19 cellular contexts compared by ENCODE assay signal in genomic region chr19:12705169-12705568, GRCh38. TPM values are rescaled to one million over a fixed set of nuclear protein-coding genes. Genes with fewer than 3 reads are reported as not detected.
DNase-seq lines count a peak whose midpoint lies in the region; ATAC-seq and TF ChIP-seq lines count a peak whose summit lies in the region.
"Had no signal": no experiment of that assay in that cellular context is flagged by ENCODE, and none has a peak within 500 bp of the region (broad histone marks: within the 10 kb centered on the region; RNA-seq: fewer than 3 reads in every experiment).

No MANE protein-coding gene starts in this region.

- CTCF ChIA-PET in IMR-90 (lab: Yijun Ruan, JAX) = no interaction called here

- peak overlapping the region; percentile 63 for H2AFZ ChIP-seq in IMR-90 (replicated peaks; ENCODE audit: low read length, poor library complexity)

- H2BK5ac ChIP-seq in IMR-90 (ENCODE audit: low read depth, low read length, poor library complexity, severe bottlenecking) = no peak overlapping the region

- ATAC-seq in natural killer cell treated with Interleukin-12 subunit alpha and Interleukin-12 subunit beta and Interleukin-15 and Interleukin-18, amount 100 ng/mL, for 72 hours = peak; percentile 15 to 29
- ATAC-seq in natural killer cell (no peak), IMR-90 (ENCODE audit: low read depth) (no peak), GM21717 (IDR thresholded peaks at IDR 0.05; ENCODE audit: unreplicated experiment) (no peak), GM18907 (IDR thresholded peaks at IDR 0.05; ENCODE audit: unreplicated experiment) (no peak)
- ATAC-seq: HepG2 had no signal

- no TSS peak for BruUV-seq in IMR-90 (replicated peaks; lab: Mats Ljungman, UMichigan)

- H2AK5ac ChIP-seq in IMR-90 (ENCODE audit: low read depth, low read length) = no peak overlapping the region

- H3K27ac Mint-ChIP-seq in natural killer cell treated with Interleukin-12 subunit alpha and Interleukin-12 subunit beta and Interleukin-15 and Interleukin-18, amount 100 ng/mL, for 72 hours = no peak overlapping the region
- H3K27ac Mint-ChIP-seq in natural killer cell = no peak overlapping the region
- no peak overlapping the region for H3K27ac Mint-ChIP-seq in endothelial cell (ENCODE audit: unreplicated experiment)
- H3K27ac Mint-ChIP-seq: CD8-positive, alpha-beta memory T cell had no signal

- no peak for TF ChIP-seq RAD21 in IMR-90 (IDR thresholded peaks at IDR 0.05; ENCODE audit: low read length)

- in situ Hi-C loops in IMR-90 (cut with MboI; ENCODE audit: low sequenced_read_pairs) = no loop called here

- H2BK15ac ChIP-seq in IMR-90 (ENCODE audit: low read depth, low read length) = no peak overlapping the region

- no peak overlapping the region for H3K14ac ChIP-seq in IMR-90 (replicated peaks; ENCODE audit: low read depth, low read length)

- TF ChIP-seq CTCF in natural killer cell (IDR thresholded peaks at IDR 0.05) = no peak
- no peak for TF ChIP-seq CTCF in IMR-90 (conservative IDR thresholded peaks at IDR 0.05; ENCODE audit: low read depth, low read length)
- no peak for TF ChIP-seq CTCF in endothelial cell (IDR thresholded peaks at IDR 0.05; ENCODE audit: unreplicated experiment)

- no peak overlapping the region for H2BK120ac ChIP-seq in IMR-90 (ENCODE audit: low read depth, low read length)

- no peak overlapping the region for H4K5ac ChIP-seq in IMR-90 (ENCODE audit: low read depth, low read length)

- no peak overlapping the region for H3K4me3 Mint-ChIP-seq in natural killer cell treated with Interleukin-12 subunit alpha and Interleukin-12 subunit beta and Interleukin-15 and Interleukin-18, amount 100 ng/mL, for 72 hours
- no peak overlapping the region for H3K4me3 Mint-ChIP-seq in natural killer cell
- peak overlapping the region; percentile 42 for H3K4me3 Mint-ChIP-seq in endothelial cell (ENCODE audit: unreplicated experiment)
- H3K4me3 Mint-ChIP-seq: CD4-positive, CD25-positive, alpha-beta regulatory T cell; CD8-positive, alpha-beta memory T cell had no signal

- H4K91ac ChIP-seq in IMR-90 (ENCODE audit: insufficient read depth, low read depth, low read length) = no peak overlapping the region

- H4K20me1 ChIP-seq in IMR-90 (ENCODE audit: insufficient read depth, low read length) = peaks cover 14% of the 10 kb centered on the region

- H2BK20ac ChIP-seq in IMR-90 (ENCODE audit: low read depth, low read length) = no peak overlapping the region

- DNase-seq in natural killer cell treated with Interleukin-12 subunit alpha and Interleukin-12 subunit beta and Interleukin-15 and Interleukin-18, amount 100 ng/mL, for 72 hours (ENCODE audit: low spot score) = no peak
- DNase-seq in natural killer cell (no peak), IMR-90 (no peak), endothelial cell (ENCODE audit: low spot score) (no peak), OCI-M2 (lab: John Stamatoyannopoulos, UW; ENCODE audit: unreplicated experiment) (no peak)
- DNase-seq: BE2C; C1 segment of cervical spinal cord; Caco-2; CD4-positive, CD25-positive, alpha-beta regulatory T cell; CD8-positive, alpha-beta memory T cell; DMS79; GDM1 had no signal

- H4K8ac ChIP-seq in IMR-90 (ENCODE audit: low read depth in 2 of 2, low read length in 2 of 2) = no peak overlapping the region

- H3K9ac ChIP-seq in IMR-90 (ENCODE audit: low read depth, low read length) = no peak overlapping the region

- POLR2A ChIA-PET in IMR-90 (lab: Charles Lee; ENCODE audit: unreplicated experiment) = no interaction called here

- H3K9me3 ChIP-seq in IMR-90 (ENCODE audit: control insufficient read depth, insufficient read depth, low read length) = no peaks in the 10 kb centered on the region
- H3K9me3 ChIP-seq: BE2C, Caco-2, HAP-1 had no signal

- WGBS in IMR-90 (ENCODE audit: extremely low coverage in 2 of 2, insufficient read length in 1 of 2), 2 experiments = 94% methylated on average over 8 of the region's 13 CpGs; no CpG with 5 or more reads in 1 of the 2 experiments

- no peaks in the 10 kb centered on the region for H3K9me1 ChIP-seq in IMR-90 (ENCODE audit: insufficient read depth, low read length)

- no peak overlapping the region for H3K4me2 ChIP-seq in IMR-90 (ENCODE audit: low read depth, low read length)

- intact Hi-C loops in natural killer cell (cut with micrococcal nuclease) (no loop called here), IMR-90 (cut with micrococcal nuclease) (no loop called here)

- H3K27me3 ChIP-seq in IMR-90 (ENCODE audit: control insufficient read depth, insufficient read depth, low read length) = no peaks in the 10 kb centered on the region
- H3K27me3 ChIP-seq: BE2C had no signal

- no peak overlapping the region for H3K27ac ChIP-seq in IMR-90 (ENCODE audit: insufficient read depth, low read length)

- H3K4me1 ChIP-seq in IMR-90 (ENCODE audit: control insufficient read depth, insufficient read depth, low read length) = no peaks in the 10 kb centered on the region
- H3K4me1 ChIP-seq: Caco-2, HAP-1 had no signal

- H3K36me3 Mint-ChIP-seq in natural killer cell treated with Interleukin-12 subunit alpha and Interleukin-12 subunit beta and Interleukin-15 and Interleukin-18, amount 100 ng/mL, for 72 hours = peaks cover 5% of the 10 kb centered on the region
- H3K36me3 Mint-ChIP-seq in natural killer cell = no peaks in the 10 kb centered on the region
- H3K36me3 Mint-ChIP-seq in endothelial cell (ENCODE audit: low read depth, unreplicated experiment) = peaks cover 38% of the 10 kb centered on the region

- no peak overlapping the region for H2AK9ac ChIP-seq in IMR-90 (replicated peaks; ENCODE audit: low read depth, low read length, poor library complexity)

- no peak overlapping the region for H3K4me3 ChIP-seq in IMR-90 (ENCODE audit: insufficient read depth, low read depth, low read length)
- H3K4me3 ChIP-seq: HAP-1 had no signal

- dilution Hi-C loops in IMR-90 (cut with HindIII; ENCODE audit: low sequenced_read_pairs, unreplicated experiment) = no loop called here

- H3K4ac ChIP-seq in IMR-90 (ENCODE audit: low read depth, low read length) = no peak overlapping the region

- H3K36me3 ChIP-seq in IMR-90 (ENCODE audit: control insufficient read depth, insufficient read depth, low read length) = peaks cover 75% of the 10 kb centered on the region

- TF ChIP-seq POLR2A in IMR-90 (IDR thresholded peaks at IDR 0.05; ENCODE audit: low read depth, low read length) = no peak

- peaks cover 0 to 3% of the 10 kb centered on the region in 2 donors for H3K4me1 Mint-ChIP-seq in natural killer cell treated with Interleukin-12 subunit alpha and Interleukin-12 subunit beta and Interleukin-15 and Interleukin-18, amount 100 ng/mL, for 72 hours (ENCODE audit: low read depth in 2 of 2)
- H3K4me1 Mint-ChIP-seq in natural killer cell = no peaks in the 10 kb centered on the region
- no peaks in the 10 kb centered on the region for H3K4me1 Mint-ChIP-seq in endothelial cell (ENCODE audit: unreplicated experiment)
- H3K4me1 Mint-ChIP-seq: CD4-positive, CD25-positive, alpha-beta regulatory T cell; CD8-positive, alpha-beta memory T cell had no signal

- no peaks in the 10 kb centered on the region for H3K27me3 Mint-ChIP-seq in natural killer cell treated with Interleukin-12 subunit alpha and Interleukin-12 subunit beta and Interleukin-15 and Interleukin-18, amount 100 ng/mL, for 72 hours
- H3K27me3 Mint-ChIP-seq in natural killer cell (ENCODE audit: low read depth in 2 of 2) (no peaks in the 10 kb centered on the region), endothelial cell (ENCODE audit: unreplicated experiment) (peaks cover 14% of the 10 kb centered on the region)
- H3K27me3 Mint-ChIP-seq: CD4-positive, CD25-positive, alpha-beta regulatory T cell; CD8-positive, alpha-beta memory T cell had no signal

- H3K56ac ChIP-seq in IMR-90 (ENCODE audit: extremely low read depth, insufficient read depth, low read length) = no peak overlapping the region

- no peak overlapping the region for H3K18ac ChIP-seq in IMR-90 (ENCODE audit: low read depth, low read length)

- no peak overlapping the region for H3K23ac ChIP-seq in IMR-90 (ENCODE audit: low read depth, low read length)

- H3K9me3 Mint-ChIP-seq in natural killer cell treated with Interleukin-12 subunit alpha and Interleukin-12 subunit beta and Interleukin-15 and Interleukin-18, amount 100 ng/mL, for 72 hours = no peaks in the 10 kb centered on the region
- H3K9me3 Mint-ChIP-seq in natural killer cell (no peaks in the 10 kb centered on the region), endothelial cell (ENCODE audit: unreplicated experiment) (no peaks in the 10 kb centered on the region)
- H3K9me3 Mint-ChIP-seq: CD4-positive, CD25-positive, alpha-beta regulatory T cell; CD8-positive, alpha-beta memory T cell had no signal

- H3K79me1 ChIP-seq in IMR-90 (ENCODE audit: low read depth in 1 of 2, low read length in 2 of 2) = peaks cover 10 to 25% of the 10 kb centered on the region in 2 experiments

RNA-seq across cellular contexts. Expression of gene FBXW9, which starts 8.7 kb away (rescaled TPM):
- 10 to 100 TPM in 1 of 2 donors, 1 to 10 TPM in 1; 5.6 to 15.4 TPM for total RNA-seq in natural killer cell treated with Interleukin-12 subunit alpha and Interleukin-12 subunit beta and Interleukin-15 and Interleukin-18, amount 100 ng/mL, for 72 hours
- total RNA-seq in natural killer cell (1 to 10 TPM; 2.2 to 3.2 (median 2.9) TPM), IMR-90 (2012; rRNA removed) (8.6 and 9.5 TPM in 2 replicates), endothelial cell (ENCODE audit: unreplicated experiment) (8.0 TPM)
- polyA plus RNA-seq in IMR-90 (2012; rRNA removed) = 14.2 and 14.4 TPM in 2 replicates
- 8.1 and 16.5 TPM in 2 replicates for polyA plus RNA-seq in IMR-90 (2012; cell fraction: cytosol; rRNA removed)
- 14.0 and 41.0 TPM in 2 replicates for polyA plus RNA-seq in IMR-90 (2012; cell fraction: nucleus; rRNA removed; ENCODE audit: low replicate concordance)

RNA-seq across cellular contexts. Expression of gene GNG14, which starts 17.4 kb away (rescaled TPM):
- total RNA-seq in natural killer cell treated with Interleukin-12 subunit alpha and Interleukin-12 subunit beta and Interleukin-15 and Interleukin-18, amount 100 ng/mL, for 72 hours = not detected
- total RNA-seq in natural killer cell = not detected
- not detected in 2 replicates for total RNA-seq in IMR-90 (2012; rRNA removed)
- polyA plus RNA-seq in IMR-90 (2012; rRNA removed) = not detected in 2 replicates
- polyA plus RNA-seq in IMR-90 (2012; cell fraction: cytosol; rRNA removed) = not detected in 2 replicates
- not detected in 2 replicates for polyA plus RNA-seq in IMR-90 (2012; cell fraction: nucleus; rRNA removed; ENCODE audit: low replicate concordance)
- not detected for total RNA-seq in endothelial cell (ENCODE audit: unreplicated experiment)
- total RNA-seq: A172; Caco-2; CD4-positive, CD25-positive, alpha-beta regulatory T cell; CD8-positive, alpha-beta memory T cell; Daoy; H4; HepG2 had no signal
- polyA plus RNA-seq: CD4-positive, CD25-positive, alpha-beta regulatory T cell; CD8-positive, alpha-beta memory T cell; HepG2 had no signal

RNA-seq across cellular contexts. Expression of gene TNPO2, which starts 18.6 kb away (rescaled TPM):
- total RNA-seq in natural killer cell treated with Interleukin-12 subunit alpha and Interleukin-12 subunit beta and Interleukin-15 and Interleukin-18, amount 100 ng/mL, for 72 hours = 100 to 1,000 TPM in 1 of 2 donors, 10 to 100 TPM in 1; 76.9 to 229 TPM
- 10 to 100 TPM; 56.8 to 66.6 (median 58.2) TPM for total RNA-seq in natural killer cell
- total RNA-seq in IMR-90 (2012; rRNA removed) = 32.8 and 36.0 TPM in 2 replicates
- polyA plus RNA-seq in IMR-90 (2012; rRNA removed) = 77.2 and 82.3 TPM in 2 replicates
- 32.3 and 57.4 TPM in 2 replicates for polyA plus RNA-seq in IMR-90 (2012; cell fraction: cytosol; rRNA removed)
- polyA plus RNA-seq in IMR-90 (2012; cell fraction: nucleus; rRNA removed; ENCODE audit: low replicate concordance) = 265 and 496 TPM in 2 replicates
- 68.1 TPM for total RNA-seq in endothelial cell (ENCODE audit: unreplicated experiment)

RNA-seq across cellular contexts. Expression of gene DHPS, which starts 23.5 kb away (rescaled TPM):
- 100 to 1,000 TPM; 127 to 148 TPM for total RNA-seq in natural killer cell treated with Interleukin-12 subunit alpha and Interleukin-12 subunit beta and Interleukin-15 and Interleukin-18, amount 100 ng/mL, for 72 hours
- total RNA-seq in natural killer cell = 100 to 1,000 TPM; 143 to 193 (median 145) TPM
- total RNA-seq in IMR-90 (2012; rRNA removed) = 73.3 and 82.8 TPM in 2 replicates
- 85.0 and 88.6 TPM in 2 replicates for polyA plus RNA-seq in IMR-90 (2012; rRNA removed)
- 101 and 107 TPM in 2 replicates for polyA plus RNA-seq in IMR-90 (2012; cell fraction: cytosol; rRNA removed)
- 256 and 333 TPM in 2 replicates for polyA plus RNA-seq in IMR-90 (2012; cell fraction: nucleus; rRNA removed; ENCODE audit: low replicate concordance)
- 55.3 TPM for total RNA-seq in endothelial cell (ENCODE audit: unreplicated experiment)

RNA-seq across cellular contexts. Expression of gene TRIR, which starts 29.3 kb away (rescaled TPM):
- 100 to 1,000 TPM; 154 to 196 TPM for total RNA-seq in natural killer cell treated with Interleukin-12 subunit alpha and Interleukin-12 subunit beta and Interleukin-15 and Interleukin-18, amount 100 ng/mL, for 72 hours
- total RNA-seq in natural killer cell = 100 to 1,000 TPM; 217 to 228 (median 219) TPM
- total RNA-seq in IMR-90 (2012; rRNA removed) = 99.2 and 113 TPM in 2 replicates
- 201 and 242 TPM in 2 replicates for polyA plus RNA-seq in IMR-90 (2012; rRNA removed)
- polyA plus RNA-seq in IMR-90 (2012; cell fraction: cytosol; rRNA removed) = 333 and 539 TPM in 2 replicates
- polyA plus RNA-seq in IMR-90 (2012; cell fraction: nucleus; rRNA removed; ENCODE audit: low replicate concordance) = 193 and 247 TPM in 2 replicates
- 176 TPM for total RNA-seq in endothelial cell (ENCODE audit: unreplicated experiment)

Comparison
In these comparisons a context has a peak if more than half of its experiments do, and no peak if none do; other contexts are left out.
1. ATAC-seq: peak in natural killer cell treated with Interleukin-12 subunit alpha and Interleukin-12 subunit beta and Interleukin-15 and Interleukin-18, amount 100 ng/mL, for 72 hours (2 of 2); none in natural killer cell (0 of 3), IMR-90 (single experiment), GM21717 (single experiment) and GM18907 (single experiment).